23 cellular contexts compared by ENCODE assay signal in genomic region chr6:30304002-30304401, GRCh38.
"Had no signal": no experiment of that assay in that cellular context is flagged by ENCODE, and none has a peak within 500 bp of the region (broad histone marks: within the 10 kb centered on the region; RNA-seq: fewer than 3 reads in every experiment).

No MANE protein-coding gene starts in this region.

- H3K9me3 Mint-ChIP-seq: activated B cell treated with CpG ODN at 0.5 μM for 24 hours; central memory CD8-positive, alpha-beta T cell had no signal

- ATAC-seq: activated T-cell treated with anti-CD3 and anti-CD28 coated beads, Interleukin-2, amount 50 U/mL, for 4 hours; PC-3; T-cell had no signal

- H3K4me3 Mint-ChIP-seq: activated B cell treated with CpG ODN at 0.5 μM for 24 hours; activated T-cell treated with anti-CD3 and anti-CD28 coated beads, Interleukin-2, amount 50 U/mL, for 4 hours; brain; central memory CD8-positive, alpha-beta T cell; T-cell had no signal

- H3K27ac ChIP-seq: SK-N-MC had no signal

- H3K27me3 Mint-ChIP-seq: activated B cell treated with CpG ODN at 0.5 μM for 24 hours; brain; central memory CD8-positive, alpha-beta T cell; T-cell had no signal

- H3K4me1 Mint-ChIP-seq: brain had no signal

- DNase-seq: activated B cell treated with CpG ODN at 0.5 μM for 24 hours; activated CD4-positive, alpha-beta T cell treated with anti-CD3 and anti-CD28 coated beads, Interleukin-2, amount 50 U/mL, for 4 hours; activated CD8-positive, alpha-beta memory T cell treated with anti-CD3 and anti-CD28 coated beads for 24 hours; activated gamma-delta T cell treated with Interleukin-2 at 50 U/mL for 16 hours; activated T-cell treated with anti-CD3 and anti-CD28 coated beads, Interleukin-2, amount 50 U/mL, for 4 hours; amygdala; Kasumi-1; KBM-7; NCI-H1105 treated with DMSO at 0.1 percent for 48 hours; NCI-H146; NCI-H187 treated with DMSO at 0.1 percent for 48 hours; NCI-H2081 treated with DMSO at 0.1 percent for 48 hours; NCI-H446; NCI-H524; PC-3; SIG-M5; T-cell; T-helper 2 cell; T1000 had no signal

- H3K27ac Mint-ChIP-seq: activated B cell treated with CpG ODN at 0.5 μM for 24 hours; activated T-helper 2 cell treated with anti-CD3 and anti-CD28 coated beads, Interferon-gamma antibody, Interleukin-2, Interleukin-4, amounts not matched to agents 10 μg/mL and 5 μg/mL and 100 μg/mL, durations not matched to agents 14 hours and 24 hours and 36 hours; brain had no signal

- H3K4me3 ChIP-seq: SK-N-MC had no signal
